In the genomic region with DNA sequence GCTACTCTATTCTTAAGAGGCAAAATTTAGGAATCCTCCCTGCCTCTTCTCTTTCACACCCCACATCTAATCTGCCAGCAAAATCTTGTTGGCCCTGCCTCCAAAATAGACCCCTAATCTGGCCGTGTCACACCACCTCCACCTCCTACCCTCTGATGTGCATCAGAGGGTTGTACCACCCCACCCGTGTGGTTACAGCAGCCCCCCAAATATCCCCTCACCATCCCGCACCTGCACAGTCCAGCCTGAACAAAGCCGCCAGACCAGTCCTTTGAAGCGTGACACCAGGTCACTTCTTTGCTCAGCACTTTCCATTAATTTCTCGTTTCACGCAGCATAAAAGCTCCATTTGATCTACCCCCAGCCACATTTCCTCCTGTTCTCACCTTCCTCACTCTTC, we compare ENCODE assay signal across 9 cellular contexts. TPM values are rescaled to one million over a fixed set of nuclear protein-coding genes. Genes with fewer than 3 reads are reported as not detected.
DNase-seq lines count a peak whose midpoint lies in the region; ATAC-seq and TF ChIP-seq lines count a peak whose summit lies in the region.
"Had no signal": no experiment of that assay in that cellular context is flagged by ENCODE, and none has a peak within 500 bp of the region (broad histone marks: within the 10 kb centered on the region; RNA-seq: fewer than 3 reads in every experiment).

No MANE protein-coding gene starts in this region.

- H3K9me3 ChIP-seq in BLaER1, result peaks cover 8% of the 10 kb centered on the region
- no peaks in the 10 kb centered on the region for H3K9me3 ChIP-seq in Karpas-422 (ENCODE audit: low read length)

- no peak overlapping the region for H3K9ac ChIP-seq in BLaER1
- H3K9ac ChIP-seq in Karpas-422 (ENCODE audit: low read length), result peak overlapping the region; percentile 70

- H3K4me3 ChIP-seq in BLaER1 (peak overlapping the region; percentile 81), Karpas-422 (ENCODE audit: low read length) (peak overlapping the region; percentile 72)

- no peaks in the 10 kb centered on the region for H3K27me3 ChIP-seq in BLaER1
- no peaks in the 10 kb centered on the region for H3K27me3 ChIP-seq in Karpas-422 (ENCODE audit: low read length)

- no peak for TF ChIP-seq CTCF in nephron progenitor cell (IDR thresholded peaks at IDR 0.05)

- DNase-seq in Karpas-422 (no peak), caudate nucleus (lab: John Stamatoyannopoulos, UW) (no peak), nephron progenitor cell (no peak), Ammon's horn (ENCODE audit: low spot score) (no peak), AML-193 (lab: John Stamatoyannopoulos, UW) (no peak), occipital lobe (lab: John Stamatoyannopoulos, UW) (no peak)
- DNase-seq: NCI-H524 treated with DMSO at 0.1 percent for 48 hours had no signal

- H3K27ac ChIP-seq in BLaER1 (no peak overlapping the region), Karpas-422 (ENCODE audit: low read length) (no peak overlapping the region), caudate nucleus (ENCODE audit: low read depth, low read length) (peak overlapping the region; percentile 93)

- no peaks in the 10 kb centered on the region; the same call in 1 of the 2 replicates for H4K20me1 ChIP-seq in BLaER1
- H4K20me1 ChIP-seq in Karpas-422 (ENCODE audit: insufficient read depth, low read depth, low read length), result no peaks in the 10 kb centered on the region

- no peaks in the 10 kb centered on the region for H3K9me2 ChIP-seq in Karpas-422 (replicated peaks; ENCODE audit: insufficient read depth, low read length)

- H3K9me3 Mint-ChIP-seq in nephron progenitor cell, result no peaks in the 10 kb centered on the region

- peaks cover 15% of the 10 kb centered on the region for H3K36me3 ChIP-seq in BLaER1
- peaks cover 11% of the 10 kb centered on the region for H3K36me3 ChIP-seq in Karpas-422 (ENCODE audit: insufficient read depth, low read length)

- peak overlapping the region; percentile 72 for H3K4me3 Mint-ChIP-seq in nephron progenitor cell

- H3K27me3 Mint-ChIP-seq in nephron progenitor cell (ENCODE audit: low read depth, poor library complexity), result peaks cover 4% of the 10 kb centered on the region

- H2AFZ ChIP-seq in Karpas-422 (ENCODE audit: low read length), result 0 out of 2 replicates have a peak overlapping the region, but pooled peaks have one; percentile 69

- H3K4me1 ChIP-seq in BLaER1 (peaks cover 21% of the 10 kb centered on the region), Karpas-422 (ENCODE audit: low read length) (peaks cover 28% of the 10 kb centered on the region)

- peaks cover 18% of the 10 kb centered on the region for H3K36me3 Mint-ChIP-seq in nephron progenitor cell (ENCODE audit: low read depth)

- peak overlapping the region; percentile 89 for H3K4me2 ChIP-seq in BLaER1
- peak overlapping the region; percentile 73 for H3K4me2 ChIP-seq in Karpas-422 (ENCODE audit: low read depth, low read length, poor library complexity, severe bottlenecking)

- H3K27ac Mint-ChIP-seq in nephron progenitor cell, result peak overlapping the region; percentile 74

- H3K79me2 ChIP-seq in Karpas-422 (ENCODE audit: low read length), result peaks cover 41% of the 10 kb centered on the region

- peaks cover 34% of the 10 kb centered on the region for H3K4me1 Mint-ChIP-seq in nephron progenitor cell

- ATAC-seq in GM19328 (IDR thresholded peaks at IDR 0.05; ENCODE audit: unreplicated experiment), result no peak

RNA-seq across cellular contexts. Expression of a gene that starts 0.8 kb away (rescaled TPM):
- 198 and 201 TPM in 2 replicates for total RNA-seq in Karpas-422 (2014; rRNA removed; shearing (Covaris generic); ENCODE audit: low replicate concordance)
- 88.9 TPM for total RNA-seq in occipital lobe
